ENCODE assay signal across 7 cellular contexts in the genomic region with DNA sequence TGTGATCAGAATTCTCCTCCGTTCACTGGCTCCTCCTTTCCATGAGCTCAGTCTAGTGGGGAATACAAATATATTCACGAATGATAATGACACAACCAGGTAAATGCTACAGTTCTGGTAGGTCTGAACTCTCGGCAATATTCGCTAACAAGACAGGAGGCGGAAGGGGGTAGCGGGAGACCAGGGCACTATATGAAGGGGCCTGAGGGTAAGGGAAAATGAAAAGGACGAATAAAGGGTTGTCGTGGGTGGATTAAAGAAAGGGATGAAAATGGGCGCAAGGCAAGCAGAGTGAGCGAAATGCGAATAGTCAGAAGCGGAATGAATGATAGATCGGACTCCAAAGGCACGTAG. TPM values are rescaled to one million over a fixed set of nuclear protein-coding genes. Genes with fewer than 3 reads are reported as not detected.
DNase-seq lines count a peak whose midpoint lies in the region; ATAC-seq, FAIRE-seq and TF ChIP-seq lines count a peak whose summit lies in the region.

No MANE protein-coding gene starts in this region.

- no peak for DNase-seq in left ventricle myocardium inferior
- DNase-seq in gastrocnemius medialis: no peak
- no peak for DNase-seq in middle frontal gyrus (ENCODE audit: extremely low spot score, low spot score)
- no peak for DNase-seq in RCC 7860 (ENCODE audit: low spot score)

- no peak for TF ChIP-seq CTCF in WI38 (IDR thresholded peaks at IDR 0.05; ENCODE audit: low read depth, low read length)
- TF ChIP-seq CTCF in left ventricle myocardium inferior (IDR thresholded peaks at IDR 0.05; ENCODE audit: borderline replicate concordance): no peak
- TF ChIP-seq CTCF in gastrocnemius medialis (IDR thresholded peaks at IDR 0.05 in 4 of 5, conservative IDR thresholded peaks at IDR 0.05 in 1 of 5): no peak

- FAIRE-seq in RCC 7860 (lab: Jason Lieb, UNC): no peak

- no peak for TF ChIP-seq POLR2A in gastrocnemius medialis (IDR thresholded peaks at IDR 0.05)

- H3K27me3 ChIP-seq in left ventricle myocardium inferior (ENCODE audit: low read depth) (no peaks in the 10 kb centered on the region), gastrocnemius medialis (no peaks in the 10 kb centered on the region)

- in situ Hi-C loops in gastrocnemius medialis (cut with MboI; ENCODE audit: low sequenced_read_pairs in 4 of 4): no loop called here

- H3K4me1 ChIP-seq in left ventricle myocardium inferior (peaks cover 19% of the 10 kb centered on the region), gastrocnemius medialis (peaks cover 6 to 15% of the 10 kb centered on the region in 2 donors)

- intact Hi-C loops in left ventricle myocardium inferior (cut with micrococcal nuclease) (no loop called here), gastrocnemius medialis (cut with DNase I; ENCODE audit: low total_unique reads) (loop anchor here (1.0 to 10.0 kb wide), 4 partner anchors 71 to 476 kb away; a partner anchor contains a TSS)

- peak overlapping the region; percentile 72 for H3K4me3 ChIP-seq in WI38 (ENCODE audit: low read depth, low read length)
- H3K4me3 ChIP-seq in left ventricle myocardium inferior: peak overlapping the region; percentile 85
- peak overlapping the region; percentile 61 to 76 (median 66) for H3K4me3 ChIP-seq in gastrocnemius medialis

- ATAC-seq in GM18868 (IDR thresholded peaks at IDR 0.05; ENCODE audit: unreplicated experiment): peak; percentile 3
- peak; percentile 9 for ATAC-seq in HG02678 (IDR thresholded peaks at IDR 0.05; ENCODE audit: unreplicated experiment)
- no peak for ATAC-seq in gastrocnemius medialis

- H3K27ac ChIP-seq in left ventricle myocardium inferior (replicated peaks) (peak overlapping the region; percentile 91), gastrocnemius medialis (peak overlapping the region; percentile 81 to 90 (median 86))

- H3K36me3 ChIP-seq in left ventricle myocardium inferior (no peaks in the 10 kb centered on the region), gastrocnemius medialis (no peaks in the 10 kb centered on the region)

- no peaks in the 10 kb centered on the region for H3K9me3 ChIP-seq in left ventricle myocardium inferior (replicated peaks)
- no peaks in the 10 kb centered on the region for H3K9me3 ChIP-seq in gastrocnemius medialis

RNA-seq across cellular contexts. Expression of a gene that starts 0.7 kb away (rescaled TPM):
- total RNA-seq in left ventricle myocardium inferior: 5.0 TPM
- 1 to 10 TPM; 3.4 to 5.1 (median 4.3) TPM for total RNA-seq in gastrocnemius medialis

RNA-seq across cellular contexts. Expression of a gene that starts 47.1 kb away (rescaled TPM):
- total RNA-seq in left ventricle myocardium inferior (not detected), gastrocnemius medialis (not detected)

Comparison
In these comparisons a context has a peak if more than half of its experiments do, and no peak if none do; other contexts are left out.
1. ATAC-seq: peak in GM18868 (single experiment) and HG02678 (single experiment); none in gastrocnemius medialis (0 of 2).
2. Peak in every context shown above with its lines, with median percentiles within 50 percentile points of each other: H3K4me3 ChIP-seq.